ENCODE assay signal across 8 cellular contexts in the genomic region with DNA sequence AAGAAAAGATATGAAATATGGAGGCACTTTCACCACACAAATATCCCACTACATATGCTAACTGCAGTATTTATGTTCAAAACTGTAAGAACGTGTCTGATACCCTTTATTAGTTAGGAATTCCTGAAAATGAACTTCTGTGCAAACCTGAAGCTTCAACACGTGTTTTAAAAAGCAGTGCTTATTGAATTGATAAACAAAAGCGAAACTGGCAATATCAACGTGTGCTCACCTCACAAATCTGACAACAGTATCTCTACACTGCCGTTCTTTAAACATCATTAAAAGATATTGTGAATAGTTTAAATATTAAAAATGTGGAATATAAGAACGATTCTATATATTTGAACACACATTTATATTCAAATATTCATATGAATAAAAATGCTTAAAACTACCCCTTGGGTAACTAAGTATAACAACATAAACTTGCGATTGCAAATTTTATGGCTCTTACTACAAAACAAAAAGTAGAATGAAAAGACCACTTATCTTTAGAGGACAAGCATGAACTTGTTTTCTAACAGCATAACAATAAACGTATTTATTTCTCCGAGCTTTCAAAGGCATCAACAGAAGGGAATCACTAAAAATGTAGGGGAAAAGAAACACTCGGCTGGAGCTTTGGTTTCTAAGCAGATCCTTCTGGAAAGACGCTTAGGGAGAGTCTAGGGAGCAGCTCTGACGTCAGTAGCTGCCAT. TPM values are rescaled to one million over a fixed set of nuclear protein-coding genes. Genes with fewer than 3 reads are reported as not detected.
DNase-seq lines count a peak whose midpoint lies in the region; ATAC-seq and TF ChIP-seq lines count a peak whose summit lies in the region.

A gene (minus strand): TSS at position 670 of the 701 bp plus-strand sequence. CDS start 17,738 bp downstream, outside the sequence.

- H3K36me3 ChIP-seq in MM.1S (replicated peaks; ENCODE audit: insufficient read depth, low read length): peaks cover 6% of the 10 kb centered on the region; the same call in 1 of the 2 replicates
- H3K36me3 ChIP-seq in ascending aorta: no peaks in the 10 kb centered on the region
- peaks cover 18% of the 10 kb centered on the region for H3K36me3 ChIP-seq in iPS-20b (ENCODE audit: insufficient read depth, low read depth, low read length)

- H3K4me1 Mint-ChIP-seq in stimulated activated effector memory CD8-positive, alpha-beta T cell treated with anti-CD3 and anti-CD28 coated beads, Interleukin-12 subunit alpha, Interleukin-12 subunit beta, amount 100 ng/mL, for 72 hours: peaks cover 14% of the 10 kb centered on the region

- H3K4me3 ChIP-seq in GM08714 (ENCODE audit: low read length) (peak within 1 kb of the TSS; percentile 71), MM.1S (ENCODE audit: low read length) (peak within 1 kb of the TSS; percentile 74), ascending aorta (peak within 1 kb of the TSS; percentile 86 to 87), iPS-20b (ENCODE audit: low read length) (peak within 1 kb of the TSS; percentile 86)

- TF ChIP-seq CTCF in MM.1S (IDR thresholded peaks at IDR 0.05; ENCODE audit: low read length) (no peak), ascending aorta (IDR thresholded peaks at IDR 0.05) (no peak)

- H3K27ac ChIP-seq in MM.1S (ENCODE audit: low read length) (peak within 1 kb of the TSS; percentile 98), ascending aorta (peak within 1 kb of the TSS; percentile 99 to 100), iPS-20b (ENCODE audit: low read length) (no peak within 1 kb of the TSS)

- no peaks in the 10 kb centered on the region for H3K9me2 ChIP-seq in MM.1S (replicated peaks; ENCODE audit: insufficient read depth, low read length)

- peak within 1 kb of the TSS; percentile 84 for H3K27ac Mint-ChIP-seq in stimulated activated effector memory CD8-positive, alpha-beta T cell treated with anti-CD3 and anti-CD28 coated beads, Interleukin-12 subunit alpha, Interleukin-12 subunit beta, amount 100 ng/mL, for 72 hours

- peaks cover 40% of the 10 kb centered on the region for H3F3A ChIP-seq in MM.1S (ENCODE audit: insufficient read depth, low read length)

- H2AFZ ChIP-seq in MM.1S (ENCODE audit: low read length): peak within 1 kb of the TSS; percentile 13

- peaks cover 27% of the 10 kb centered on the region for H3K79me2 ChIP-seq in MM.1S (ENCODE audit: low read length)

- peak within 1 kb of the TSS; percentile 74 for H3K4me3 Mint-ChIP-seq in stimulated activated effector memory CD8-positive, alpha-beta T cell treated with anti-CD3 and anti-CD28 coated beads, Interleukin-12 subunit alpha, Interleukin-12 subunit beta, amount 100 ng/mL, for 72 hours

- peak within 1 kb of the TSS; percentile 66 for H3K4me2 ChIP-seq in MM.1S (ENCODE audit: low read depth, low read length)

- H3K27me3 ChIP-seq in MM.1S (replicated peaks; ENCODE audit: insufficient read depth, low read length): no peaks in the 10 kb centered on the region
- no peaks in the 10 kb centered on the region for H3K27me3 ChIP-seq in ascending aorta
- H3K27me3 ChIP-seq in iPS-20b (ENCODE audit: insufficient read depth, low read length): peaks cover 11% of the 10 kb centered on the region; the same call in 1 of the 2 replicates

- H3K36me3 Mint-ChIP-seq in stimulated activated effector memory CD8-positive, alpha-beta T cell treated with anti-CD3 and anti-CD28 coated beads, Interleukin-12 subunit alpha, Interleukin-12 subunit beta, amount 100 ng/mL, for 72 hours: peaks cover 44% of the 10 kb centered on the region

- no peaks in the 10 kb centered on the region for H3K9me3 Mint-ChIP-seq in stimulated activated effector memory CD8-positive, alpha-beta T cell treated with anti-CD3 and anti-CD28 coated beads, Interleukin-12 subunit alpha, Interleukin-12 subunit beta, amount 100 ng/mL, for 72 hours

- peak within 1 kb of the TSS; percentile 95 for H3K9ac ChIP-seq in MM.1S (ENCODE audit: low read length)
- H3K9ac ChIP-seq in iPS-20b (ENCODE audit: low read depth, low read length): peak within 1 kb of the TSS; percentile 74; the same call in 1 of the 2 replicates

- intact Hi-C loops in ascending aorta (cut with DNase I): loop anchor here (2.0 to 10.0 kb wide), 2 partner anchors 37 to 199 kb away; no protein-coding TSS in a partner anchor

- H3K9me3 ChIP-seq in MM.1S (replicated peaks; ENCODE audit: insufficient read depth, low read length) (no peaks in the 10 kb centered on the region), ascending aorta (no peaks in the 10 kb centered on the region), iPS-20b (ENCODE audit: insufficient read depth, low read depth, low read length) (no peaks in the 10 kb centered on the region)

- no peaks in the 10 kb centered on the region for H4K20me1 ChIP-seq in MM.1S (ENCODE audit: insufficient read depth, low read length)

- no peak for ATAC-seq in stimulated activated effector memory CD8-positive, alpha-beta T cell treated with anti-CD3 and anti-CD28 coated beads, Interleukin-12 subunit alpha, Interleukin-12 subunit beta, amount 100 ng/mL, for 72 hours
- no peak for ATAC-seq in GM21737 (IDR thresholded peaks at IDR 0.05; ENCODE audit: unreplicated experiment)

- DNase-seq in MM.1S (peak; percentile 71), ascending aorta (ENCODE audit: low spot score in 2 of 2) (no peak), NCI-H2081 treated with DMSO at 0.1 percent for 48 hours (lab: John Stamatoyannopoulos, UW) (no peak), MV-4-11 (lab: John Stamatoyannopoulos, UW) (no peak)
- no peak for DNase-seq in stimulated activated effector memory CD8-positive, alpha-beta T cell treated with anti-CD3 and anti-CD28 coated beads, Interleukin-12 subunit alpha, Interleukin-12 subunit beta, amount 100 ng/mL, for 72 hours (ENCODE audit: low spot score in 2 of 2)

- peaks cover 27% of the 10 kb centered on the region for H3K4me1 ChIP-seq in MM.1S (ENCODE audit: low read length)
- H3K4me1 ChIP-seq in ascending aorta: peaks cover 2 to 13% of the 10 kb centered on the region in 2 donors
- no peaks in the 10 kb centered on the region; the same call in 1 of the 2 replicates for H3K4me1 ChIP-seq in iPS-20b (ENCODE audit: insufficient read depth, low read length)

RNA-seq across cellular contexts. Expression of the gene that starts here (rescaled TPM):
- 0.53 TPM for total RNA-seq in ascending aorta
